Comparison of ENCODE assay signal across 20 cellular contexts in genomic region chr10:26031300-26031699, GRCh38.
A peak's percentile ranks its signal among the peaks of the same experiment; 100 is the strongest.
DNase-seq lines count a peak whose midpoint lies in the region; ATAC-seq, FAIRE-seq and TF ChIP-seq lines count a peak whose summit lies in the region.
"Had no signal": no experiment of that assay in that cellular context is flagged by ENCODE, and none has a peak within 500 bp of the region (broad histone marks: within the 10 kb centered on the region; RNA-seq: fewer than 3 reads in every experiment).

No MANE protein-coding gene starts in this region.

- no peak for DNase-seq in NCI-H2196 (lab: John Stamatoyannopoulos, UW; ENCODE audit: unreplicated experiment)
- DNase-seq in GM12891 (ENCODE audit: insufficient read length, low spot score) = no peak
- DNase-seq: CD4-positive, CD25-positive, alpha-beta regulatory T cell; DMS79 treated with DMSO at 0.1 percent for 48 hours; KG1; NCI-H1092; NCI-H1436; NCI-H1930; NCI-H2227 treated with DMSO at 0.1 percent for 48 hours; NCI-H510A; NK-92 treated with Interleukin-12 subunit alpha and Interleukin-12 subunit beta, amount 100 ng/mL, for 24 hours; SHP77 treated with DMSO at 0.1 percent for 48 hours; SW 1271; T-helper 17 cell had no signal

- no peak for FAIRE-seq in GM12891 (lab: Jason Lieb, UNC)
- FAIRE-seq: HTR-8/SVneo had no signal

- no peak for TF ChIP-seq POLR2A in GM12891 (IDR thresholded peaks at IDR 0.05; ENCODE audit: low read depth, low read length)

- peak; percentile 48 for ATAC-seq in GM18868 (IDR thresholded peaks at IDR 0.05; ENCODE audit: unreplicated experiment)
- peak; percentile 57 for ATAC-seq in HG02870 (IDR thresholded peaks at IDR 0.05; ENCODE audit: unreplicated experiment)
- peak; percentile 65 for ATAC-seq in HG03520 (IDR thresholded peaks at IDR 0.05; ENCODE audit: unreplicated experiment)
- no peak for ATAC-seq in GM18861 (IDR thresholded peaks at IDR 0.05; ENCODE audit: unreplicated experiment)
- no peak for ATAC-seq in GM19467 (IDR thresholded peaks at IDR 0.05; ENCODE audit: unreplicated experiment)
- ATAC-seq: T-helper 17 cell had no signal

TF ChIP-seq in GM12891, 5 proteins besides CTCF, POLR2A, EP300 and RAD21:
- TF ChIP-seq SPI1 (IDR thresholded peaks at IDR 0.05; ENCODE audit: low read depth, low read length) = no peak
- TF ChIP-seq POU2F2 (IDR thresholded peaks at IDR 0.05; ENCODE audit: low read depth, low read length) = no peak
- no peak for TF ChIP-seq POLR2AphosphoS5 (IDR thresholded peaks at IDR 0.05; ENCODE audit: low read depth, low read length)
- TF ChIP-seq TAF1 (IDR thresholded peaks at IDR 0.05; ENCODE audit: low read depth, low read length) = no peak
- no peak for TF ChIP-seq PAX5 (IDR thresholded peaks at IDR 0.05; ENCODE audit: insufficient read depth, low read length, severe bottlenecking)

Comparison
In these comparisons a context has a peak if more than half of its experiments do, and no peak if none do; other contexts are left out.
1. ATAC-seq: peak in GM18868 (single experiment), HG02870 (single experiment) and HG03520 (single experiment); none in GM18861 (single experiment) and GM19467 (single experiment).